Comparison of ENCODE assay signal across 17 cellular contexts in genomic region chr6:56440551-56440981, GRCh38.
"Had no signal": no experiment of that assay in that cellular context is flagged by ENCODE, and none has a peak within 500 bp of the region (broad histone marks: within the 10 kb centered on the region; RNA-seq: fewer than 3 reads in every experiment).

No MANE protein-coding gene starts in this region.

- H3K4me1 Mint-ChIP-seq: activated CD4-positive, alpha-beta T cell treated with anti-CD3 and anti-CD28 coated beads, Interleukin-2, amount 10 ng/mL, durations not matched to agents 24 days and 14 days; brain; mesothelial cell of epicardium; naive B cell; stimulated activated naive B cell treated with anti-CD40 and anti-IgM and Interleukin-4, amounts not matched to agents 10 μg/mL and 1 μg/mL and 100 μg/mL, for 72 hours had no signal

- H3K27ac Mint-ChIP-seq: activated CD4-positive, alpha-beta T cell treated with anti-CD3 and anti-CD28 coated beads, Interleukin-2, amount 10 ng/mL, durations not matched to agents 24 days and 14 days; activated T-helper 2 cell treated with anti-CD3 and anti-CD28 coated beads, Interferon-gamma antibody, Interleukin-2, Interleukin-4, amounts not matched to agents 10 μg/mL and 5 μg/mL and 100 μg/mL, durations not matched to agents 14 hours and 24 hours and 36 hours; brain; dendritic cell treated with granulocyte-macrophage colony-stimulating factor and Interleukin-4, amounts not matched to agents 40 ng/mL and 50 ng/mL, for 4 days; effector memory CD8-positive, alpha-beta T cell; mesothelial cell of epicardium; naive B cell; stimulated activated naive B cell treated with anti-CD40 and anti-IgM and Interleukin-4, amounts not matched to agents 10 μg/mL and 1 μg/mL and 100 μg/mL, for 72 hours had no signal

- H3K4me3 Mint-ChIP-seq: activated CD4-positive, alpha-beta T cell treated with anti-CD3 and anti-CD28 coated beads, Interleukin-2, amount 10 ng/mL, durations not matched to agents 24 days and 14 days; brain; dendritic cell treated with granulocyte-macrophage colony-stimulating factor and Interleukin-4, amounts not matched to agents 40 ng/mL and 50 ng/mL, for 4 days; effector memory CD8-positive, alpha-beta T cell; mesothelial cell of epicardium; naive B cell; stimulated activated naive B cell treated with anti-CD40 and anti-IgM and Interleukin-4, amounts not matched to agents 10 μg/mL and 1 μg/mL and 100 μg/mL, for 72 hours had no signal

- H3K27ac ChIP-seq: adrenal gland, left ventricle myocardium inferior, right atrium auricular region, SK-N-MC had no signal

- H3K36me3 ChIP-seq: adrenal gland, left ventricle myocardium inferior, right atrium auricular region had no signal

- H3K4me1 ChIP-seq: adrenal gland had no signal

- H3K36me3 Mint-ChIP-seq: brain; naive B cell; stimulated activated naive B cell treated with anti-CD40 and anti-IgM and Interleukin-4, amounts not matched to agents 10 μg/mL and 1 μg/mL and 100 μg/mL, for 72 hours had no signal

- H3K4me3 ChIP-seq: adrenal gland, left ventricle myocardium inferior, right atrium auricular region, SK-N-MC had no signal

- H3K9me3 ChIP-seq: adrenal gland had no signal

- H3K9me3 Mint-ChIP-seq: activated T-helper 2 cell treated with anti-CD3 and anti-CD28 coated beads, Interferon-gamma antibody, Interleukin-2, Interleukin-4, amounts not matched to agents 10 μg/mL and 5 μg/mL and 100 μg/mL, durations not matched to agents 14 hours and 24 hours and 36 hours had no signal

- DNase-seq: activated CD4-positive, alpha-beta T cell treated with anti-CD3 and anti-CD28 coated beads, Interleukin-2, amount 10 ng/mL, durations not matched to agents 24 days and 14 days; activated naive CD4-positive, alpha-beta T cell treated with anti-CD3 and anti-CD28 coated beads, Interleukin-2, amount 50 U/mL, for 16 hours; adrenal gland; cerebellar nuclear complex; effector memory CD8-positive, alpha-beta T cell; glutamatergic neuron; left ventricle myocardium inferior; naive B cell; stimulated activated CD4-positive, alpha-beta T cell treated with anti-CD3 and anti-CD28 coated beads, Interleukin-1b, Interleukin-23, amount 100 ng/mL, for 48 hours; stimulated activated naive B cell treated with anti-CD40 and anti-IgM and Interleukin-4, amounts not matched to agents 10 μg/mL and 1 μg/mL and 100 μg/mL, for 72 hours; T-helper 1 cell had no signal

- H3K27me3 ChIP-seq: adrenal gland, right atrium auricular region had no signal

- H3K27me3 Mint-ChIP-seq: activated CD4-positive, alpha-beta T cell treated with anti-CD3 and anti-CD28 coated beads, Interleukin-2, amount 10 ng/mL, durations not matched to agents 24 days and 14 days; effector memory CD8-positive, alpha-beta T cell had no signal

- ATAC-seq: effector memory CD8-positive, alpha-beta T cell; stimulated activated naive B cell treated with anti-CD40 and anti-IgM and Interleukin-4, amounts not matched to agents 10 μg/mL and 1 μg/mL and 100 μg/mL, for 72 hours had no signal
